ENCODE assay signal across 10 cellular contexts in genomic region chr16:54633943-54634362, GRCh38.
DNase-seq lines count a peak whose midpoint lies in the region; ATAC-seq, FAIRE-seq and TF ChIP-seq lines count a peak whose summit lies in the region.
"Had no signal": no experiment of that assay in that cellular context is flagged by ENCODE, and none has a peak within 500 bp of the region (broad histone marks: within the 10 kb centered on the region; RNA-seq: fewer than 3 reads in every experiment).

No MANE protein-coding gene starts in this region.

- intact Hi-C loops in activated CD8-positive, alpha-beta T cell treated with anti-CD3 and anti-CD28 coated beads for 36 hours (cut with micrococcal nuclease) = no loop called here

- no peak overlapping the region for H3K14ac ChIP-seq in mesenchymal stem cell (ENCODE audit: low read length in 2 of 2)

- H3K36me3 ChIP-seq in mesenchymal stem cell (ENCODE audit: control insufficient read depth in 1 of 2, insufficient read depth in 2 of 2, low read depth in 1 of 2, low read length in 2 of 2) = no peaks in the 10 kb centered on the region

- H3K27me3 Mint-ChIP-seq in activated CD8-positive, alpha-beta T cell treated with anti-CD3 and anti-CD28 coated beads for 36 hours = no peaks in the 10 kb centered on the region
- no peaks in the 10 kb centered on the region for H3K27me3 Mint-ChIP-seq in activated CD8-positive, alpha-beta T cell treated with anti-CD3 and anti-CD28 coated beads, Interleukin-2, amount 10 ng/mL, durations not matched to agents 7 days and 5 days (ENCODE audit: low read depth)
- H3K27me3 Mint-ChIP-seq in glutamatergic neuron (ENCODE audit: unreplicated experiment) (peaks cover 2% of the 10 kb centered on the region), type B pancreatic cell (peaks cover 57% of the 10 kb centered on the region)

- H2BK15ac ChIP-seq in mesenchymal stem cell (ENCODE audit: low read depth, poor library complexity, severe bottlenecking) = no peak overlapping the region

- H3K27ac ChIP-seq in mesenchymal stem cell (ENCODE audit: low read length, poor library complexity, severe bottlenecking) = no peak overlapping the region

- no peak for ATAC-seq in activated CD8-positive, alpha-beta T cell treated with anti-CD3 and anti-CD28 coated beads for 36 hours
- ATAC-seq in activated CD8-positive, alpha-beta T cell treated with anti-CD3 and anti-CD28 coated beads, Interleukin-2, amount 10 ng/mL, durations not matched to agents 7 days and 5 days = no peak
- ATAC-seq in GM21576 (IDR thresholded peaks at IDR 0.05; ENCODE audit: unreplicated experiment) = no peak

- WGBS in mesenchymal stem cell = 82% methylated on average over 6 of the region's 6 CpGs

- no peak overlapping the region for H2AK5ac ChIP-seq in mesenchymal stem cell (ENCODE audit: low read length, severe bottlenecking)

- no peak overlapping the region for H3K4me3 ChIP-seq in mesenchymal stem cell (ENCODE audit: insufficient read depth in 1 of 2, low read depth in 1 of 2, low read length in 2 of 2)

- no peak overlapping the region for H2AFZ ChIP-seq in mesenchymal stem cell (ENCODE audit: low read depth, low read length)

- no peak overlapping the region for H3K4me3 Mint-ChIP-seq in activated CD8-positive, alpha-beta T cell treated with anti-CD3 and anti-CD28 coated beads for 36 hours
- H3K4me3 Mint-ChIP-seq in activated CD8-positive, alpha-beta T cell treated with anti-CD3 and anti-CD28 coated beads, Interleukin-2, amount 10 ng/mL, durations not matched to agents 7 days and 5 days = no peak overlapping the region
- no peak overlapping the region for H3K4me3 Mint-ChIP-seq in glutamatergic neuron (ENCODE audit: unreplicated experiment)
- H3K4me3 Mint-ChIP-seq in type B pancreatic cell = no peak overlapping the region
- H3K4me3 Mint-ChIP-seq: CD8-positive, alpha-beta memory T cell had no signal

- FAIRE-seq in RCC 7860 (lab: Jason Lieb, UNC) (no peak), GM12892 (lab: Jason Lieb, UNC) (no peak)

- no peak overlapping the region for H3K4ac ChIP-seq in mesenchymal stem cell (ENCODE audit: low read depth in 1 of 2, low read length in 2 of 2)

- DNase-seq in activated CD8-positive, alpha-beta T cell treated with anti-CD3 and anti-CD28 coated beads for 36 hours = peak; percentile 3
- DNase-seq in activated CD8-positive, alpha-beta T cell treated with anti-CD3 and anti-CD28 coated beads, Interleukin-2, amount 10 ng/mL, durations not matched to agents 7 days and 5 days = no peak
- peak; percentile 6 for DNase-seq in RCC 7860 (ENCODE audit: low spot score)
- DNase-seq in glutamatergic neuron = peak; percentile 46
- DNase-seq in type B pancreatic cell (ENCODE audit: extremely low spot score, unreplicated experiment) = no peak
- DNase-seq in mesenchymal stem cell = no peak
- DNase-seq in GM12892 (ENCODE audit: insufficient read length) = no peak
- DNase-seq: CD8-positive, alpha-beta memory T cell; cerebellar nuclear complex had no signal

- no peak overlapping the region for H2BK5ac ChIP-seq in mesenchymal stem cell (ENCODE audit: low read depth, low read length, poor library complexity, severe bottlenecking)

- CTCF ChIA-PET in activated CD8-positive, alpha-beta T cell treated with anti-CD3 and anti-CD28 coated beads for 36 hours (lab: Charles Lee) = no interaction called here
- CTCF ChIA-PET in activated CD8-positive, alpha-beta T cell treated with anti-CD3 and anti-CD28 coated beads, Interleukin-2, amount 10 ng/mL, durations not matched to agents 7 days and 5 days (lab: Charles Lee) = no interaction called here

- no peak for TF ChIP-seq CTCF in activated CD8-positive, alpha-beta T cell treated with anti-CD3 and anti-CD28 coated beads for 36 hours (IDR thresholded peaks at IDR 0.05)
- TF ChIP-seq CTCF in glutamatergic neuron (IDR thresholded peaks at IDR 0.05; ENCODE audit: partially characterized antibody, unreplicated experiment) = peak; percentile 36
- TF ChIP-seq CTCF in type B pancreatic cell (conservative IDR thresholded peaks at IDR 0.05) = peak; percentile 80

- no peaks in the 10 kb centered on the region for H3K79me1 ChIP-seq in mesenchymal stem cell (replicated peaks; ENCODE audit: low read length, poor library complexity, severe bottlenecking)

- H4K8ac ChIP-seq in mesenchymal stem cell (ENCODE audit: low read length) = no peak overlapping the region

- no peaks in the 10 kb centered on the region for H3K36me3 Mint-ChIP-seq in activated CD8-positive, alpha-beta T cell treated with anti-CD3 and anti-CD28 coated beads for 36 hours (ENCODE audit: low read depth)
- no peaks in the 10 kb centered on the region for H3K36me3 Mint-ChIP-seq in activated CD8-positive, alpha-beta T cell treated with anti-CD3 and anti-CD28 coated beads, Interleukin-2, amount 10 ng/mL, durations not matched to agents 7 days and 5 days (ENCODE audit: low read depth)
- H3K36me3 Mint-ChIP-seq in glutamatergic neuron (ENCODE audit: unreplicated experiment) (no peaks in the 10 kb centered on the region), type B pancreatic cell (no peaks in the 10 kb centered on the region)
- H3K36me3 Mint-ChIP-seq: CD8-positive, alpha-beta memory T cell had no signal

- no peak overlapping the region for H2BK12ac ChIP-seq in mesenchymal stem cell (ENCODE audit: low read length in 2 of 2)

- no peaks in the 10 kb centered on the region for H3K9me3 Mint-ChIP-seq in activated CD8-positive, alpha-beta T cell treated with anti-CD3 and anti-CD28 coated beads for 36 hours
- H3K9me3 Mint-ChIP-seq in activated CD8-positive, alpha-beta T cell treated with anti-CD3 and anti-CD28 coated beads, Interleukin-2, amount 10 ng/mL, durations not matched to agents 7 days and 5 days (ENCODE audit: insufficient read depth) = no peaks in the 10 kb centered on the region
- H3K9me3 Mint-ChIP-seq in glutamatergic neuron (ENCODE audit: unreplicated experiment) = no peaks in the 10 kb centered on the region
- H3K9me3 Mint-ChIP-seq in type B pancreatic cell = no peaks in the 10 kb centered on the region

- TF ChIP-seq POLR2A in GM12892 (IDR thresholded peaks at IDR 0.05; ENCODE audit: low read depth, low read length) = no peak

- H3K9me3 ChIP-seq in mesenchymal stem cell (ENCODE audit: control insufficient read depth, low read length) = no peaks in the 10 kb centered on the region

- no peaks in the 10 kb centered on the region for H3K4me1 ChIP-seq in mesenchymal stem cell (ENCODE audit: control insufficient read depth, insufficient read depth, low read depth, low read length)

- peaks cover 0 to 9% of the 10 kb centered on the region in 2 experiments for H3K27me3 ChIP-seq in mesenchymal stem cell (ENCODE audit: control insufficient read depth in 1 of 2, insufficient read depth in 1 of 2, low read length in 2 of 2)

- no peak overlapping the region for H3K27ac Mint-ChIP-seq in activated CD8-positive, alpha-beta T cell treated with anti-CD3 and anti-CD28 coated beads for 36 hours
- H3K27ac Mint-ChIP-seq in activated CD8-positive, alpha-beta T cell treated with anti-CD3 and anti-CD28 coated beads, Interleukin-2, amount 10 ng/mL, durations not matched to agents 7 days and 5 days = no peak overlapping the region
- H3K27ac Mint-ChIP-seq in glutamatergic neuron (ENCODE audit: unreplicated experiment) (no peak overlapping the region), type B pancreatic cell (no peak overlapping the region)
- H3K27ac Mint-ChIP-seq: CD8-positive, alpha-beta memory T cell had no signal

- H3K4me2 ChIP-seq in mesenchymal stem cell (ENCODE audit: low read length, poor library complexity, severe bottlenecking) = no peak overlapping the region

- POLR2A ChIA-PET in activated CD8-positive, alpha-beta T cell treated with anti-CD3 and anti-CD28 coated beads for 36 hours (lab: Charles Lee) = no interaction called here
- POLR2A ChIA-PET in activated CD8-positive, alpha-beta T cell treated with anti-CD3 and anti-CD28 coated beads, Interleukin-2, amount 10 ng/mL, durations not matched to agents 7 days and 5 days (lab: Charles Lee) = no interaction called here

- no peak overlapping the region for H4K91ac ChIP-seq in mesenchymal stem cell (ENCODE audit: low read length)

- H3K18ac ChIP-seq in mesenchymal stem cell (ENCODE audit: low read depth in 1 of 2, low read length in 2 of 2) = no peak overlapping the region

- H3K9ac ChIP-seq in mesenchymal stem cell (ENCODE audit: low read length) = no peak overlapping the region

- H3K23ac ChIP-seq in mesenchymal stem cell (ENCODE audit: low read length in 2 of 2) = no peak overlapping the region

- H3K4me1 Mint-ChIP-seq in activated CD8-positive, alpha-beta T cell treated with anti-CD3 and anti-CD28 coated beads for 36 hours (ENCODE audit: low read depth) = no peaks in the 10 kb centered on the region
- H3K4me1 Mint-ChIP-seq in activated CD8-positive, alpha-beta T cell treated with anti-CD3 and anti-CD28 coated beads, Interleukin-2, amount 10 ng/mL, durations not matched to agents 7 days and 5 days (ENCODE audit: low read depth) = no peaks in the 10 kb centered on the region
- H3K4me1 Mint-ChIP-seq in glutamatergic neuron (ENCODE audit: low read depth, unreplicated experiment) (no peaks in the 10 kb centered on the region), type B pancreatic cell (ENCODE audit: unreplicated experiment) (peaks cover 28% of the 10 kb centered on the region)
- H3K4me1 Mint-ChIP-seq: CD8-positive, alpha-beta memory T cell had no signal

- H2BK120ac ChIP-seq in mesenchymal stem cell (ENCODE audit: low read depth, low read length) = no peak overlapping the region

Comparison
In these comparisons a context has a peak if more than half of its experiments do, and no peak if none do; other contexts are left out.
1. DNase-seq: peak in activated CD8-positive, alpha-beta T cell treated with anti-CD3 and anti-CD28 coated beads for 36 hours (single experiment), RCC 7860 (single experiment) and glutamatergic neuron (single experiment); none in activated CD8-positive, alpha-beta T cell treated with anti-CD3 and anti-CD28 coated beads, Interleukin-2, amount 10 ng/mL, durations not matched to agents 7 days and 5 days (single experiment), type B pancreatic cell (single experiment), mesenchymal stem cell (single experiment) and GM12892 (single experiment).